17 cellular contexts compared by ENCODE assay signal in the genomic region with DNA sequence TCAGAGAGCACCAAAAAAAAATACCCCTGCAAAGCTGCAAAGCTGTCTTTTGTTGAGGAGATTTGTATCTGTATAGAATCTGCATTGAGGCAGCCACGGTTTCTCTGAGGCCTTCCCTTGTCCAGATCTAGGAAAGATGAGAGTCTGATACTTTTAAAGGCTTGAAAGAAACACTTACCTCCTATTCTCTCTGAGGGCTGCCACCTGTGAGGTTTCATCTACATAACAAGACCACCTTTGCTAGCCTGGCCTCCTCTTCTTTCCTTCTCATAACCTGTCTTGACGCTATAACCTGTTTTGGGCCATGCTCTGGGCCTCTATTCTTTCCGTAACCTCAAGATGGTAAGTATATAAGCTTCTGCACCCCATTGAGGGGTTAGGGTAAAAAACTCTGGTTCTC.
A peak's percentile ranks its signal among the peaks of the same experiment; 100 is the strongest.
DNase-seq lines count a peak whose midpoint lies in the region; ATAC-seq, FAIRE-seq and TF ChIP-seq lines count a peak whose summit lies in the region.
"Had no signal": no experiment of that assay in that cellular context is flagged by ENCODE, and none has a peak within 500 bp of the region (broad histone marks: within the 10 kb centered on the region; RNA-seq: fewer than 3 reads in every experiment).

No MANE protein-coding gene starts in this region.

- TF ChIP-seq RAD21 in H1 (IDR thresholded peaks at IDR 0.05 in 1 of 2, conservative IDR thresholded peaks at IDR 0.05 in 1 of 2; ENCODE audit: low read depth in 2 of 2, low read length in 2 of 2) (no peak), SK-N-SH (IDR thresholded peaks at IDR 0.05; ENCODE audit: low read length) (no peak)

- no peaks in the 10 kb centered on the region for H3K23me2 ChIP-seq in H1 (ENCODE audit: low read depth, low read length)

- H3K27me3 ChIP-seq in HUES64 (ENCODE audit: insufficient read depth, low read length): no peaks in the 10 kb centered on the region
- H3K27me3 ChIP-seq in H1 (replicated peaks in 1 of 4; ENCODE audit: control insufficient read depth in 3 of 4, extremely low read depth in 1 of 4, insufficient read depth in 3 of 4, low read length in 3 of 4): no peaks in the 10 kb centered on the region
- no peaks in the 10 kb centered on the region; the same call in 1 of the 2 replicates for H3K27me3 ChIP-seq in SK-N-SH (ENCODE audit: insufficient read depth)

- peak overlapping the region; percentile 69 for H3K27ac Mint-ChIP-seq in mesothelial cell of epicardium
- H3K27ac Mint-ChIP-seq: CD8-positive, alpha-beta memory T cell had no signal

- H2BK20ac ChIP-seq in H1 (ENCODE audit: low read length): no peak overlapping the region

- no peaks in the 10 kb centered on the region for H3K79me1 ChIP-seq in H1 (ENCODE audit: low read depth, low read length)

- WGBS in HUES64: 0% methylated on average over 2 of the region's 3 CpGs
- 14% methylated on average over 3 of the region's 3 CpGs; no CpG with 5 or more reads in 1 of the 2 experiments for WGBS in H1 (ENCODE audit: extremely low coverage in 1 of 2, insufficient coverage in 1 of 2, insufficient read length in 1 of 2, insufficient replicate concordance in 2 of 2, low coverage in 1 of 2, low lambda C conversion rate in 2 of 2, missing lambda C conversion rate in 1 of 2), 2 experiments
- WGBS in SK-N-SH (ENCODE audit: low lambda C conversion rate): 30% methylated on average over 3 of the region's 3 CpGs

- H3K36me3 ChIP-seq in HUES64 (ENCODE audit: insufficient read depth, low read length) (no peaks in the 10 kb centered on the region), H1 (ENCODE audit: control insufficient read depth in 2 of 4, insufficient read depth in 4 of 4, low read length in 3 of 4) (no peaks in the 10 kb centered on the region), SK-N-SH (replicated peaks in 1 of 2; ENCODE audit: control insufficient read depth in 1 of 2, insufficient read depth in 2 of 2, low read length in 1 of 2) (no peaks in the 10 kb centered on the region)
- H3K36me3 ChIP-seq: BLaER1, HAP-1 had no signal

- H3K9ac ChIP-seq in HUES64 (ENCODE audit: low read depth, low read length): no peak overlapping the region
- H3K9ac ChIP-seq in H1 (replicated peaks in 1 of 4; ENCODE audit: extremely low read depth in 1 of 4, low read depth in 3 of 4, low read length in 3 of 4): no peak overlapping the region
- H3K9ac ChIP-seq in SK-N-SH: no peak overlapping the region
- H3K9ac ChIP-seq: BLaER1, GM23248 had no signal

- TF ChIP-seq CTCF in H1 (IDR thresholded peaks at IDR 0.05; ENCODE audit: control extremely low read depth in 1 of 3, insufficient read depth in 1 of 3, low read depth in 1 of 3, low read length in 3 of 3): no peak
- no peak for TF ChIP-seq CTCF in mesothelial cell of epicardium (IDR thresholded peaks at IDR 0.05; ENCODE audit: unreplicated experiment)
- no peak for TF ChIP-seq CTCF in SK-N-SH (IDR thresholded peaks at IDR 0.05)

- H3K23ac ChIP-seq in H1 (ENCODE audit: insufficient read length): no peak overlapping the region

- H3K27me3 Mint-ChIP-seq in mesothelial cell of epicardium (ENCODE audit: low read depth): no peaks in the 10 kb centered on the region

- no peak overlapping the region for H3K4me3 ChIP-seq in HUES64 (ENCODE audit: low read length)
- no peak overlapping the region for H3K4me3 ChIP-seq in H1 (ENCODE audit: extremely low read depth in 1 of 4, insufficient read depth in 2 of 4, low read depth in 3 of 4, low read length in 4 of 4)
- H3K4me3 ChIP-seq in SK-N-SH (ENCODE audit: low read depth in 2 of 2, low read length in 1 of 2): no peak overlapping the region
- H3K4me3 ChIP-seq: BLaER1, GM23248, HAP-1 had no signal

- CTCF ChIA-PET in H1 (lab: Charles Lee; ENCODE audit: partially characterized antibody): interaction anchor here (1.9 kb wide), 1 partner anchor 25 kb away, joined by 7 read pairs; no protein-coding TSS in a partner anchor
- CTCF ChIA-PET in SK-N-SH (lab: Yijun Ruan, JAX): no interaction called here

- no peak overlapping the region for H4K8ac ChIP-seq in H1 (ENCODE audit: extremely low read depth, insufficient read depth, low read length)

- H3K56ac ChIP-seq in H1 (replicated peaks; ENCODE audit: insufficient read length, low read depth, low read length): no peak overlapping the region

- TF ChIP-seq EP300 in H1 (IDR thresholded peaks at IDR 0.05; ENCODE audit: borderline replicate concordance in 1 of 2, low read depth in 2 of 2, low read length in 2 of 2): no peak
- TF ChIP-seq EP300 in SK-N-SH (IDR thresholded peaks at IDR 0.05; ENCODE audit: borderline replicate concordance in 1 of 2, low read depth in 1 of 2, low read length in 1 of 2): no peak

- H3F3A ChIP-seq in SK-N-SH (replicated peaks; ENCODE audit: insufficient read depth): no peaks in the 10 kb centered on the region

- H3K4me2 ChIP-seq in H1 (ENCODE audit: insufficient read depth in 1 of 2, low read depth in 2 of 2, low read length in 2 of 2): peak overlapping the region in 1 of 2 experiments; percentile 42; a peak in 2 of 4 replicates
- no peak overlapping the region for H3K4me2 ChIP-seq in SK-N-SH
- H3K4me2 ChIP-seq: BLaER1 had no signal

- H3K27ac ChIP-seq in HUES64 (ENCODE audit: low read depth, low read length) (peak overlapping the region; percentile 73), H1 (ENCODE audit: low read depth, low read length) (no peak overlapping the region), SK-N-SH (ENCODE audit: low read depth in 2 of 2, low read length in 1 of 2) (no peak overlapping the region)
- H3K27ac ChIP-seq: BLaER1, GM23248 had no signal

- DNase-seq in GM19239 (ENCODE audit: insufficient read length, low spot score) (no peak), H1 (ENCODE audit: low read depth in 1 of 2, low spot score in 2 of 2) (no peak), mesothelial cell of epicardium (ENCODE audit: low spot score in 2 of 2, unreplicated experiment in 2 of 2) (no peak), amniotic stem cell (lab: John Stamatoyannopoulos, UW) (no peak), SK-N-SH (no peak)
- DNase-seq in stimulated activated CD4-positive, alpha-beta T cell treated with anti-CD3 and anti-CD28 coated beads, Interleukin-15, amount 100 ng/mL, for 24 hours: no peak
- DNase-seq: 8988T; AML-193; CD8-positive, alpha-beta memory T cell; GF-D8; GM23248; IMR-90 had no signal

- H3K79me2 ChIP-seq in H1 (ENCODE audit: control insufficient read depth in 1 of 2, insufficient read depth in 2 of 2, low read length in 2 of 2) (no peaks in the 10 kb centered on the region), SK-N-SH (ENCODE audit: insufficient read depth) (no peaks in the 10 kb centered on the region)

- no peak overlapping the region for H3K4me3 Mint-ChIP-seq in mesothelial cell of epicardium
- H3K4me3 Mint-ChIP-seq: CD8-positive, alpha-beta memory T cell had no signal

- no peak overlapping the region for H2BK12ac ChIP-seq in H1 (ENCODE audit: low read depth, low read length)

- H3K4me1 Mint-ChIP-seq in mesothelial cell of epicardium: peaks cover 48% of the 10 kb centered on the region
- H3K4me1 Mint-ChIP-seq: CD8-positive, alpha-beta memory T cell had no signal

- no peak for TF ChIP-seq POLR2A in H1 (IDR thresholded peaks at IDR 0.05; ENCODE audit: control extremely low read depth in 1 of 2, low read depth in 2 of 2, low read length in 2 of 2)

- FAIRE-seq in GM19239 (lab: Jason Lieb, UNC) (peak; percentile 4), H1 (lab: Jason Lieb, UNC) (peak; percentile 95)
- FAIRE-seq: HTR-8/SVneo had no signal

- no peak for ATAC-seq in GM19467 (IDR thresholded peaks at IDR 0.05; ENCODE audit: unreplicated experiment)

- no peaks in the 10 kb centered on the region for H3K36me3 Mint-ChIP-seq in mesothelial cell of epicardium
- H3K36me3 Mint-ChIP-seq: CD8-positive, alpha-beta memory T cell had no signal

- H4K20me1 ChIP-seq in H1 (replicated peaks in 1 of 2; ENCODE audit: control insufficient read depth in 1 of 2, insufficient read depth in 2 of 2, low read length in 2 of 2): no peaks in the 10 kb centered on the region
- no peaks in the 10 kb centered on the region for H4K20me1 ChIP-seq in SK-N-SH (ENCODE audit: insufficient read depth)

- H3K18ac ChIP-seq in H1 (ENCODE audit: extremely low read depth, low read length): no peak overlapping the region

- H3K4me1 ChIP-seq in HUES64 (ENCODE audit: insufficient read depth, low read length) (peaks cover 21% of the 10 kb centered on the region), H1 (replicated peaks in 1 of 4; ENCODE audit: control insufficient read depth in 3 of 4, insufficient read depth in 4 of 4, low read length in 3 of 4) (peaks cover 0 to 7% (median 2%) of the 10 kb centered on the region in 4 experiments; a peak in 2 of 7 replicates), SK-N-SH (ENCODE audit: control insufficient read depth in 1 of 2, insufficient read depth in 2 of 2, low read depth in 1 of 2, low read length in 1 of 2) (no peaks in the 10 kb centered on the region)
- H3K4me1 ChIP-seq: BLaER1 had no signal

- no peaks in the 10 kb centered on the region for H3K9me3 Mint-ChIP-seq in mesothelial cell of epicardium

- no peak overlapping the region for H2BK120ac ChIP-seq in H1 (replicated peaks; ENCODE audit: low read depth, low read length)

- H4K5ac ChIP-seq in H1 (ENCODE audit: insufficient read length, low read depth, low read length): no peak overlapping the region

- H3K9me3 ChIP-seq in HUES64 (ENCODE audit: insufficient read depth, low read depth, low read length) (no peaks in the 10 kb centered on the region), H1 (ENCODE audit: insufficient read depth in 2 of 2, low read depth in 1 of 2, low read length in 1 of 2) (no peaks in the 10 kb centered on the region), SK-N-SH (no peaks in the 10 kb centered on the region)
- H3K9me3 ChIP-seq: BLaER1, HAP-1 had no signal

- no peak overlapping the region for H2AK5ac ChIP-seq in H1 (ENCODE audit: low read depth, low read length)

- no peak overlapping the region for H3K14ac ChIP-seq in H1 (ENCODE audit: insufficient read length)

- no peak overlapping the region for H4K91ac ChIP-seq in H1 (replicated peaks; ENCODE audit: insufficient read length, low read length)

- POLR2A ChIA-PET in H1 (lab: Charles Lee; ENCODE audit: partially characterized antibody): interaction anchor here (1.4 kb wide), 1 partner anchor 38 kb away, joined by 3 read pairs; no protein-coding TSS in a partner anchor
- POLR2A ChIA-PET in SK-N-SH (lab: Yijun Ruan, JAX): no interaction called here

- H3K9me2 ChIP-seq in SK-N-SH: no peaks in the 10 kb centered on the region

- H2AFZ ChIP-seq in H1 (ENCODE audit: low read length): no peak overlapping the region
- no peak overlapping the region for H2AFZ ChIP-seq in SK-N-SH (ENCODE audit: low read depth)
- H2AFZ ChIP-seq: GM23248 had no signal

- H2BK5ac ChIP-seq in H1 (ENCODE audit: low read depth, low read length): no peak overlapping the region

- no peak overlapping the region for H2BK15ac ChIP-seq in H1 (ENCODE audit: low read length)

- H3K4ac ChIP-seq in H1 (replicated peaks; ENCODE audit: insufficient read length, low read depth, low read length): no peak overlapping the region

TF ChIP-seq in H1, 55 proteins besides CTCF, POLR2A, EP300 and RAD21:
- no peak for TF ChIP-seq CBX8 (IDR thresholded peaks at IDR 0.05; ENCODE audit: borderline replicate concordance, low read depth, low read length)
